8 cellular contexts compared by ENCODE assay signal in genomic region chr1:36576118-36576517, GRCh38.
A peak's percentile ranks its signal among the peaks of the same experiment; 100 is the strongest.
DNase-seq lines count a peak whose midpoint lies in the region; ATAC-seq, FAIRE-seq and TF ChIP-seq lines count a peak whose summit lies in the region.

No MANE protein-coding gene starts in this region.

- H3K9me3 Mint-ChIP-seq in activated CD8-positive, alpha-beta T cell treated with anti-CD3 and anti-CD28 coated beads for 36 hours, result no peaks in the 10 kb centered on the region
- H3K9me3 Mint-ChIP-seq in nephron progenitor cell, result no peaks in the 10 kb centered on the region

- H3K4me1 ChIP-seq in thyroid gland, result no peaks in the 10 kb centered on the region

- H3K36me3 Mint-ChIP-seq in activated CD8-positive, alpha-beta T cell treated with anti-CD3 and anti-CD28 coated beads for 36 hours (ENCODE audit: low read depth), result no peaks in the 10 kb centered on the region
- no peaks in the 10 kb centered on the region for H3K36me3 Mint-ChIP-seq in nephron progenitor cell (ENCODE audit: low read depth)

- no peak overlapping the region for H3K4me3 Mint-ChIP-seq in activated CD8-positive, alpha-beta T cell treated with anti-CD3 and anti-CD28 coated beads for 36 hours
- no peak overlapping the region for H3K4me3 Mint-ChIP-seq in nephron progenitor cell

- no peaks in the 10 kb centered on the region for H3K27me3 ChIP-seq in thyroid gland

- CTCF ChIA-PET in activated CD8-positive, alpha-beta T cell treated with anti-CD3 and anti-CD28 coated beads for 36 hours (lab: Charles Lee), result interaction anchor here (0.6 to 3.2 kb wide), 26 partner anchors 9 to 859 kb away, joined by 3 to 20 read pairs (median 4); no protein-coding TSS in a partner anchor

- TF ChIP-seq CTCF in AG09309 (IDR thresholded peaks at IDR 0.05; ENCODE audit: control insufficient read depth, insufficient read depth, low read depth, low read length, missing control alignments) (peak; percentile 90), nephron progenitor cell (IDR thresholded peaks at IDR 0.05) (peak; percentile 87), thyroid gland (IDR thresholded peaks at IDR 0.05) (peak in 5 of 6 experiments; percentile 38 to 90 (median 61))
- peak; percentile 88 for TF ChIP-seq CTCF in activated CD8-positive, alpha-beta T cell treated with anti-CD3 and anti-CD28 coated beads for 36 hours (IDR thresholded peaks at IDR 0.05)

- 0 to 1% methylated on average over 5 to 7 of the region's 7 CpGs for WGBS in thyroid gland, 2 donors

- no peak overlapping the region for H3K4me3 ChIP-seq in AG09309 (ENCODE audit: control insufficient read depth, low read depth, low read length)
- no peak overlapping the region for H3K4me3 ChIP-seq in thyroid gland (replicated peaks in 1 of 3)

- no peak overlapping the region for H3K27ac ChIP-seq in thyroid gland

- no peaks in the 10 kb centered on the region for H3K4me1 Mint-ChIP-seq in activated CD8-positive, alpha-beta T cell treated with anti-CD3 and anti-CD28 coated beads for 36 hours (ENCODE audit: low read depth)
- H3K4me1 Mint-ChIP-seq in nephron progenitor cell, result peaks cover 51% of the 10 kb centered on the region

- H3K36me3 ChIP-seq in thyroid gland, result no peaks in the 10 kb centered on the region

- DNase-seq in AG09309 (ENCODE audit: low read depth) (no peak), GM18507 (ENCODE audit: extremely low spot score, insufficient read length, low read depth) (peak; percentile 46), NCI-H460 (ENCODE audit: extremely low read depth, low read depth) (peak; percentile 30), erythroblast (lab: John Stamatoyannopoulos, UW) (peak; percentile 32 to 60), nephron progenitor cell (peak; percentile 91), thyroid gland (peak; percentile 44 to 49)
- peak; percentile 70 for DNase-seq in activated CD8-positive, alpha-beta T cell treated with anti-CD3 and anti-CD28 coated beads for 36 hours

- no peaks in the 10 kb centered on the region for H3K9me3 ChIP-seq in thyroid gland

- ATAC-seq in activated CD8-positive, alpha-beta T cell treated with anti-CD3 and anti-CD28 coated beads for 36 hours, result peak; percentile 61
- ATAC-seq in GM18868 (IDR thresholded peaks at IDR 0.05; ENCODE audit: unreplicated experiment), result no peak

- H3K27me3 Mint-ChIP-seq in activated CD8-positive, alpha-beta T cell treated with anti-CD3 and anti-CD28 coated beads for 36 hours, result peaks cover 27% of the 10 kb centered on the region
- H3K27me3 Mint-ChIP-seq in nephron progenitor cell (ENCODE audit: low read depth, poor library complexity), result peaks cover 49% of the 10 kb centered on the region

- no peak for TF ChIP-seq POLR2A in erythroblast (IDR thresholded peaks at IDR 0.05; ENCODE audit: low read length)
- no peak for TF ChIP-seq POLR2A in thyroid gland (IDR thresholded peaks at IDR 0.05)

- POLR2A ChIA-PET in activated CD8-positive, alpha-beta T cell treated with anti-CD3 and anti-CD28 coated beads for 36 hours (lab: Charles Lee), result no interaction called here

- peak; percentile 73 for FAIRE-seq in GM18507 (lab: Jason Lieb, UNC)

- H3K27ac Mint-ChIP-seq in activated CD8-positive, alpha-beta T cell treated with anti-CD3 and anti-CD28 coated beads for 36 hours, result no peak overlapping the region
- no peak overlapping the region for H3K27ac Mint-ChIP-seq in nephron progenitor cell

- intact Hi-C loops in activated CD8-positive, alpha-beta T cell treated with anti-CD3 and anti-CD28 coated beads for 36 hours (cut with micrococcal nuclease), result no loop called here
- intact Hi-C loops in thyroid gland (cut with DNase I), result no loop called here
